Comparison of ENCODE assay signal across 9 cellular contexts in genomic region chr14:92122761-92123160, GRCh38. TPM values are rescaled to one million over a fixed set of nuclear protein-coding genes. Genes with fewer than 3 reads are reported as not detected.
DNase-seq lines count a peak whose midpoint lies in the region; ATAC-seq and TF ChIP-seq lines count a peak whose summit lies in the region.
"Had no signal": no experiment of that assay in that cellular context is flagged by ENCODE, and none has a peak within 500 bp of the region (broad histone marks: within the 10 kb centered on the region; RNA-seq: fewer than 3 reads in every experiment).

No MANE protein-coding gene starts in this region.

- peaks cover 31% of the 10 kb centered on the region for H3K36me3 Mint-ChIP-seq in activated naive CD4-positive, alpha-beta T cell treated with anti-CD3 and anti-CD28 coated beads for 36 hours (ENCODE audit: low read depth)

- H3K9me3 ChIP-seq in ascending aorta: no peaks in the 10 kb centered on the region
- H3K9me3 ChIP-seq in liver (ENCODE audit: control insufficient read depth in 4 of 4, low read length in 3 of 4): no peaks in the 10 kb centered on the region
- H3K9me3 ChIP-seq in upper lobe of left lung: no peaks in the 10 kb centered on the region

- peaks cover 51% of the 10 kb centered on the region for H3K4me1 Mint-ChIP-seq in activated naive CD4-positive, alpha-beta T cell treated with anti-CD3 and anti-CD28 coated beads for 36 hours (ENCODE audit: low read depth)

- H3K27ac Mint-ChIP-seq in activated naive CD4-positive, alpha-beta T cell treated with anti-CD3 and anti-CD28 coated beads for 36 hours: peak overlapping the region; percentile 100

- peak overlapping the region; percentile 77 to 85 for H3K9ac ChIP-seq in liver (ENCODE audit: low read depth in 1 of 2, low read length in 2 of 2)

- H3K4me3 ChIP-seq in ascending aorta (peak overlapping the region; percentile 77 to 90), liver (ENCODE audit: low read depth in 1 of 3, low read length in 3 of 3) (peak overlapping the region; percentile 78 to 99 (median 95)), upper lobe of left lung (peak overlapping the region; percentile 77 to 97 (median 90))

- intact Hi-C loops in activated naive CD4-positive, alpha-beta T cell treated with anti-CD3 and anti-CD28 coated beads for 36 hours (cut with micrococcal nuclease): loop anchor here (5.0 kb wide), 1 partner anchor 530 kb away; no protein-coding TSS in a partner anchor
- intact Hi-C loops in ascending aorta (cut with DNase I): loop anchor here (5.0 to 10.0 kb wide), 2 partner anchors 482 to 610 kb away; partner anchors contain the start of gene PPP4R3A

- no peak for DNase-seq in activated naive CD4-positive, alpha-beta T cell treated with anti-CD3 and anti-CD28 coated beads for 36 hours
- no peak for DNase-seq in activated naive CD4-positive, alpha-beta T cell (lab: John Stamatoyannopoulos, UW)
- DNase-seq in ascending aorta (ENCODE audit: low spot score in 2 of 2) (no peak), upper lobe of left lung (no peak), GM10266 (ENCODE audit: extremely low spot score) (no peak), cerebellar nuclear complex (lab: John Stamatoyannopoulos, UW) (no peak), globus pallidus (ENCODE audit: low spot score) (no peak)
- DNase-seq: activated CD4-positive, alpha-beta T cell treated with anti-CD3 and anti-CD28 coated beads for 1 hour had no signal

- H3K36me3 ChIP-seq in ascending aorta: peaks cover 0 to 18% of the 10 kb centered on the region in 2 donors
- H3K36me3 ChIP-seq in liver (ENCODE audit: control insufficient read depth in 4 of 4, insufficient read depth in 3 of 4, low read depth in 1 of 4, low read length in 3 of 4): peaks cover 2 to 5% (median 3%) of the 10 kb centered on the region in 4 donors
- H3K36me3 ChIP-seq in upper lobe of left lung: peaks cover 0 to 29% (median 5%) of the 10 kb centered on the region in 4 donors

- H3K9me3 Mint-ChIP-seq in activated naive CD4-positive, alpha-beta T cell treated with anti-CD3 and anti-CD28 coated beads for 36 hours: no peaks in the 10 kb centered on the region

- no peak for TF ChIP-seq EP300 in upper lobe of left lung (IDR thresholded peaks at IDR 0.05)

- no peak for TF ChIP-seq POLR2A in upper lobe of left lung (IDR thresholded peaks at IDR 0.05)

- H3K27me3 ChIP-seq in ascending aorta (no peaks in the 10 kb centered on the region), liver (ENCODE audit: control insufficient read depth in 4 of 4, insufficient read depth in 4 of 4, low read length in 3 of 4) (no peaks in the 10 kb centered on the region), upper lobe of left lung (no peaks in the 10 kb centered on the region)

- H3K27me3 Mint-ChIP-seq in activated naive CD4-positive, alpha-beta T cell treated with anti-CD3 and anti-CD28 coated beads for 36 hours (ENCODE audit: low read depth): no peaks in the 10 kb centered on the region

- no peak for ATAC-seq in upper lobe of left lung (ENCODE audit: low FRiP score in 2 of 2)

- H3K4me1 ChIP-seq in ascending aorta (peaks cover 0 to 12% of the 10 kb centered on the region in 2 donors), liver (ENCODE audit: control insufficient read depth in 4 of 4, insufficient read depth in 4 of 4, low read length in 3 of 4) (peaks cover 5 to 12% (median 6%) of the 10 kb centered on the region in 4 donors), upper lobe of left lung (peaks cover 23 to 39% (median 28%) of the 10 kb centered on the region in 4 donors)

- TF ChIP-seq CTCF in ascending aorta (IDR thresholded peaks at IDR 0.05): no peak
- TF ChIP-seq CTCF in liver (IDR thresholded peaks at IDR 0.05; ENCODE audit: low read depth, low read length, missing input control): no peak
- no peak for TF ChIP-seq CTCF in upper lobe of left lung (IDR thresholded peaks at IDR 0.05)
- no peak for TF ChIP-seq CTCF in GM10266 (IDR thresholded peaks at IDR 0.05; ENCODE audit: control insufficient read depth, insufficient read depth, low read depth, missing control alignments)

- 40% methylated on average over 9 of the region's 9 CpGs for WGBS in liver
- 38 to 50% methylated on average over 9 of the region's 9 CpGs for WGBS in upper lobe of left lung, 2 donors

- CTCF ChIA-PET in activated naive CD4-positive, alpha-beta T cell treated with anti-CD3 and anti-CD28 coated beads for 36 hours (lab: Charles Lee): interaction anchor here (0.6 to 7.0 kb wide), 6 partner anchors 12 to 559 kb away, joined by 3 to 96 read pairs (median 4); partner anchors contain the start of gene ATXN3

- peak overlapping the region; percentile 99 for H3K4me3 Mint-ChIP-seq in activated naive CD4-positive, alpha-beta T cell treated with anti-CD3 and anti-CD28 coated beads for 36 hours

- peak overlapping the region; percentile 89 to 94 for H3K27ac ChIP-seq in ascending aorta
- no peak overlapping the region for H3K27ac ChIP-seq in liver (ENCODE audit: low read depth in 1 of 2, low read length in 2 of 2)
- H3K27ac ChIP-seq in upper lobe of left lung: peak overlapping the region; percentile 95 to 99 (median 96)

- TF ChIP-seq RAD21 in liver (IDR thresholded peaks at IDR 0.05): no peak

TF ChIP-seq in liver, 16 proteins besides CTCF, POLR2A, EP300 and RAD21:
- TF ChIP-seq HNF4G (IDR thresholded peaks at IDR 0.05): no peak
- TF ChIP-seq ATF3 (IDR thresholded peaks at IDR 0.05): no peak
- no peak for TF ChIP-seq YY1 (IDR thresholded peaks at IDR 0.05)
- TF ChIP-seq NR2F2 (IDR thresholded peaks at IDR 0.05): no peak
- no peak for TF ChIP-seq EGR1 (IDR thresholded peaks at IDR 0.05; ENCODE audit: low read depth in 2 of 2)
- no peak for TF ChIP-seq JUND (IDR thresholded peaks at IDR 0.05)
- no peak for TF ChIP-seq REST (IDR thresholded peaks at IDR 0.05)
- TF ChIP-seq HNF4A (conservative IDR thresholded peaks at IDR 0.05): no peak
- TF ChIP-seq ZBTB33 (IDR thresholded peaks at IDR 0.05): no peak

RNA-seq across cellular contexts. Expression of gene CPSF2, which starts 1.0 kb away (rescaled TPM):
- total RNA-seq in activated naive CD4-positive, alpha-beta T cell treated with anti-CD3 and anti-CD28 coated beads for 36 hours: 100 to 1,000 TPM; 103 to 115 TPM
- total RNA-seq in ascending aorta: 8.0 TPM
- 10 to 100 TPM; 18.4 to 19.4 TPM for total RNA-seq in liver
- polyA plus RNA-seq in liver: 1 to 10 TPM; 9.6 to 9.9 TPM
- 10 to 100 TPM; 15.7 to 47.4 (median 33.3) TPM for total RNA-seq in upper lobe of left lung

RNA-seq across cellular contexts. Expression of gene NDUFB1, which starts 1.3 kb away (rescaled TPM):
- total RNA-seq in activated naive CD4-positive, alpha-beta T cell treated with anti-CD3 and anti-CD28 coated beads for 36 hours: 100 to 1,000 TPM; 111 to 114 TPM
- 867 TPM for total RNA-seq in ascending aorta
- 100 to 1,000 TPM; 136 to 197 TPM for total RNA-seq in liver
- 100 to 1,000 TPM; 283 to 436 TPM for polyA plus RNA-seq in liver
- total RNA-seq in upper lobe of left lung: 100 to 1,000 TPM; 101 to 234 (median 168) TPM

RNA-seq across cellular contexts. Expression of gene ATXN3, which starts 16.4 kb away (rescaled TPM):
- total RNA-seq in activated naive CD4-positive, alpha-beta T cell treated with anti-CD3 and anti-CD28 coated beads for 36 hours: 10 to 100 TPM; 25.0 to 27.1 TPM
- 90.4 TPM for total RNA-seq in ascending aorta
- total RNA-seq in liver: 10 to 100 TPM; 12.9 to 17.7 TPM
- polyA plus RNA-seq in liver: 1 to 10 TPM; 3.6 to 5.3 TPM
- 100 to 1,000 TPM in 1 of 6 donors, 10 to 100 TPM in 5; 17.8 to 154 (median 31.6) TPM for total RNA-seq in upper lobe of left lung

Comparison
In these comparisons a context has a peak if more than half of its experiments do, and no peak if none do; other contexts are left out.
1. H3K27ac ChIP-seq: peak in ascending aorta (2 of 2) and upper lobe of left lung (4 of 4); none in liver (0 of 2).
2. Peak in every context shown above with its lines, with median percentiles within 50 percentile points of each other: H3K4me3 ChIP-seq.